Comparison of ENCODE assay signal across 9 cellular contexts in genomic region chr12:51371295-51371953, GRCh38. TPM values are rescaled to one million over a fixed set of nuclear protein-coding genes. Genes with fewer than 3 reads are reported as not detected.
DNase-seq lines count a peak whose midpoint lies in the region; ATAC-seq and TF ChIP-seq lines count a peak whose summit lies in the region.
"Had no signal": no experiment of that assay in that cellular context is flagged by ENCODE, and none has a peak within 500 bp of the region (broad histone marks: within the 10 kb centered on the region; RNA-seq: fewer than 3 reads in every experiment).

No MANE protein-coding gene starts in this region.

- H3K27me3 Mint-ChIP-seq in Calu3 (ENCODE audit: unreplicated experiment) = no peaks in the 10 kb centered on the region

- peaks cover 15% of the 10 kb centered on the region for H3K36me3 Mint-ChIP-seq in Calu3 (ENCODE audit: insufficient read depth, unreplicated experiment)

- no peaks in the 10 kb centered on the region for H3K9me3 ChIP-seq in tibial artery

- no peaks in the 10 kb centered on the region for H3K9me3 Mint-ChIP-seq in Calu3 (ENCODE audit: low read depth, unreplicated experiment)

- no TSS peak for BruUV-seq in Calu3 (replicated peaks; lab: Mats Ljungman, UMichigan)

- H3K27me3 ChIP-seq in tibial artery = no peaks in the 10 kb centered on the region

- H3K27ac Mint-ChIP-seq in Calu3 (ENCODE audit: unreplicated experiment) = peak overlapping the region; percentile 57

- no peak overlapping the region for H3K4me3 ChIP-seq in tibial artery

- TF ChIP-seq CTCF in Calu3 (IDR thresholded peaks at IDR 0.05; ENCODE audit: unreplicated experiment) (no peak), tibial artery (IDR thresholded peaks at IDR 0.05) (no peak)

- H3K4me3 Mint-ChIP-seq in Calu3 (ENCODE audit: low read depth, unreplicated experiment) = peak overlapping the region; percentile 28

- intact Hi-C loops in Calu3 (cut with micrococcal nuclease; ENCODE audit: unreplicated experiment) (no loop called here), tibial artery (cut with DNase I; ENCODE audit: low total_unique reads) (no loop called here)

- H3K36me3 ChIP-seq in tibial artery = no peaks in the 10 kb centered on the region

- CTCF ChIA-PET in Calu3 (lab: Charles Lee) = interaction anchor here (0.6 to 1.4 kb wide), 7 partner anchors 9 to 655 kb away, joined by 3 to 4 read pairs (median 3); no protein-coding TSS in a partner anchor

- ATAC-seq in left lobe of liver (peak; percentile 96), GM21825 (IDR thresholded peaks at IDR 0.05; ENCODE audit: unreplicated experiment) (no peak), HG03565 (IDR thresholded peaks at IDR 0.05; ENCODE audit: unreplicated experiment) (no peak), HG03469 (IDR thresholded peaks at IDR 0.05; ENCODE audit: unreplicated experiment) (no peak)

- in situ Hi-C loops in T47D (cut with HindIII; ENCODE audit: low pct_unique_long_range_greater_than_20kb, low sequenced_read_pairs) = no loop called here

- H3K4me1 ChIP-seq in tibial artery = peaks cover 0 to 13% (median 5%) of the 10 kb centered on the region in 4 donors

- peaks cover 24% of the 10 kb centered on the region for H3K4me1 Mint-ChIP-seq in Calu3 (ENCODE audit: low read depth, unreplicated experiment)

- H3K27ac ChIP-seq in tibial artery = peak overlapping the region; percentile 45 to 49
- H3K27ac ChIP-seq: HL-60 had no signal

- DNase-seq in Calu3 = peak; percentile 80
- peak; percentile 62 to 72 for DNase-seq in NCI-H187 (lab: John Stamatoyannopoulos, UW)
- peak; percentile 62 to 72 for DNase-seq in T47D (ENCODE audit: low read depth in 1 of 2, low spot score in 1 of 2)
- peak; percentile 93 for DNase-seq in left lobe of liver (ENCODE audit: low spot score)
- DNase-seq in tibial artery = peak; percentile 75 to 90

RNA-seq across cellular contexts. Expression of gene GALNT6, which starts 19.8 kb away (rescaled TPM):
- total RNA-seq in Calu3 (2022) = 34.0 and 45.3 TPM in 2 replicates
- 1.7 TPM for total RNA-seq in left lobe of liver

RNA-seq across cellular contexts. Expression of gene CELA1, which starts 24.9 kb away (rescaled TPM):
- not detected in 2 replicates for total RNA-seq in Calu3 (2022)
- not detected for total RNA-seq in left lobe of liver

RNA-seq across cellular contexts. Expression of gene BIN2, which starts 47.5 kb away (rescaled TPM):
- total RNA-seq in Calu3 (2022) = not detected in 2 replicates
- total RNA-seq in left lobe of liver = 2.7 TPM

RNA-seq across cellular contexts. Expression of gene SLC4A8, which starts 53.2 kb away (rescaled TPM):
- total RNA-seq in Calu3 (2022) (0.76 and 1.1 TPM in 2 replicates), left lobe of liver (0.35 TPM)

Comparison
In these comparisons a context has a peak if more than half of its experiments do, and no peak if none do; other contexts are left out.
1. RNA of gene GALNT6, which starts 19.8 kb away (total RNA-seq): 34.0 to 45.3 TPM in Calu3; 1.7 TPM in left lobe of liver (single experiment); every median in the first group is over 10 times any median in the second.
2. Peak in every context shown above with its lines, with median percentiles within 50 percentile points of each other: DNase-seq.